11 cellular contexts compared by ENCODE assay signal in genomic region chr2:131391953-131392352, GRCh38. TPM values are rescaled to one million over a fixed set of nuclear protein-coding genes. Genes with fewer than 3 reads are reported as not detected.
"Had no signal": no experiment of that assay in that cellular context is flagged by ENCODE, and none has a peak within 500 bp of the region (broad histone marks: within the 10 kb centered on the region; RNA-seq: fewer than 3 reads in every experiment).

No MANE protein-coding gene starts in this region.

RNA-seq across cellular contexts. Expression of gene RAB6D, which starts 28.0 kb away (rescaled TPM):
- total RNA-seq: activated CD4-positive, alpha-beta T cell treated with anti-CD3 and anti-CD28 coated beads for 36 hours; activated CD4-positive, alpha-beta T cell treated with anti-CD3 and anti-CD28 coated beads, Interleukin-2, amount 10 ng/mL, durations not matched to agents 7 days and 5 days; activated CD8-positive, alpha-beta memory T cell treated with anti-CD3 and anti-CD28 coated beads, Interleukin-2, amount 10 ng/mL, durations not matched to agents 7 days and 5 days; activated naive CD8-positive, alpha-beta T cell treated with anti-CD3 and anti-CD28 coated beads, Interleukin-2, amount 10 ng/mL, durations not matched to agents 7 days and 5 days; ascending aorta; bronchial epithelial cell; cardiac muscle cell; T-cell; T-helper 1 cell treated with Interleukin-12 subunit alpha and Interleukin-12 subunit beta and Interleukin-4 antibody, amounts not matched to agents 30 ng/mL and 1 ng/mL, for 36 hours; T-helper 17 cell; T-helper 2 cell treated with Interferon-gamma antibody and Interleukin-4, amounts not matched to agents 100 ng/mL and 5 ng/mL, for 36 hours had no signal
